ENCODE assay signal across 26 cellular contexts in genomic region chr9:10259668-10260067, GRCh38.
"Had no signal": no experiment of that assay in that cellular context is flagged by ENCODE, and none has a peak within 500 bp of the region (broad histone marks: within the 10 kb centered on the region; RNA-seq: fewer than 3 reads in every experiment).

No MANE protein-coding gene starts in this region.

- H3K4me1 Mint-ChIP-seq: memory B cell had no signal

- H3K27ac Mint-ChIP-seq: dendritic cell treated with granulocyte-macrophage colony-stimulating factor and Interleukin-4, amounts not matched to agents 40 ng/mL and 50 ng/mL, for 4 days; effector memory CD8-positive, alpha-beta T cell; endodermal cell; memory B cell had no signal

- H3K9me3 ChIP-seq: colonic mucosa, esophagus squamous epithelium, gastrocnemius medialis, lower lobe of right lung had no signal

- H3K27me3 Mint-ChIP-seq: dendritic cell treated with granulocyte-macrophage colony-stimulating factor and Interleukin-4, amounts not matched to agents 40 ng/mL and 50 ng/mL, for 4 days; effector memory CD8-positive, alpha-beta T cell; memory B cell had no signal

- FAIRE-seq: endometrium, islet of Langerhans, keratinocyte had no signal

- ATAC-seq: effector memory CD8-positive, alpha-beta T cell; esophagus mucosa; gastrocnemius medialis; heart right ventricle; left cardiac atrium; left lung; left ventricle myocardium superior; lower lobe of right lung had no signal

- H3K4me3 ChIP-seq: colonic mucosa, esophagus squamous epithelium, gastrocnemius medialis, heart right ventricle, left lung, lower lobe of right lung had no signal

- H3K27me3 ChIP-seq: colonic mucosa, esophagus squamous epithelium, gastrocnemius medialis, heart right ventricle, left lung had no signal

- H3K4me3 Mint-ChIP-seq: dendritic cell treated with granulocyte-macrophage colony-stimulating factor and Interleukin-4, amounts not matched to agents 40 ng/mL and 50 ng/mL, for 4 days; effector memory CD8-positive, alpha-beta T cell; endodermal cell; memory B cell had no signal

- H3K4me1 ChIP-seq: colonic mucosa, esophagus squamous epithelium, gastrocnemius medialis, heart right ventricle, left lung, lower lobe of right lung had no signal

- H3K27ac ChIP-seq: colonic mucosa, epithelial cell of prostate, esophagus squamous epithelium, gastrocnemius medialis, heart right ventricle, left lung, lower lobe of right lung had no signal

- DNase-seq: colonic mucosa; cortex of kidney; effector CD8-positive, alpha-beta T cell; effector memory CD8-positive, alpha-beta T cell; endodermal cell; erythroblast; esophagus squamous epithelium; foreskin fibroblast; foreskin melanocyte; gastrocnemius medialis; glutamatergic neuron; head of caudate nucleus; heart right ventricle; hippocampal formation; left cardiac atrium; left lung; left ventricle myocardium superior; lower lobe of right lung; midbrain had no signal

- H3K36me3 ChIP-seq: colonic mucosa, esophagus squamous epithelium, gastrocnemius medialis, heart right ventricle, left lung, lower lobe of right lung had no signal
